In the genomic region with DNA sequence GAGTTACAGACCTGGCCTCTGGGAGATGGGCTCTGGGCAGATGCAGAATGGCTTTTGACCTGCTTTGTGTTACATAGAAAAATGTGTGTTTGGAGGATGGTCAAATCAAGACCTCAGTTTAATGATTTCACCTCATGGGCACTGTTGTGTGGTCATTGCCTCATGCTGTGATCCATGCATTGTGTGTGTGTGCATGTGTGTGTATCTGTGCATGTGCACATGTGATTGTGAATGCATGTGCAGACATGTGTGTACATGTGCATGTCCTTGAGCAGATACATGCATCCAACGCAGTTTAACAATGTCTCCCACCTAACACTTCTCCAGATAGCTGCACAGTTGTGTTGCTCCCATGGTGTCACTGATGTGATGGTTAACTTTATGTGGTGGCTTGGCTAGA, we compare ENCODE assay signal across 14 cellular contexts.
"Had no signal": no experiment of that assay in that cellular context is flagged by ENCODE, and none has a peak within 500 bp of the region (broad histone marks: within the 10 kb centered on the region; RNA-seq: fewer than 3 reads in every experiment).

No MANE protein-coding gene starts in this region.

- H3K27ac ChIP-seq: pancreas, upper lobe of right lung had no signal

- H3K4me3 Mint-ChIP-seq: activated CD8-positive, alpha-beta T cell treated with anti-CD3 and anti-CD28 coated beads for 36 hours; activated T-helper 1 cell treated with anti-CD3 and anti-CD28 coated beads, Interleukin-12 subunit alpha, Interleukin-12 subunit beta, Interleukin-2, Interleukin-4 antibody, amounts not matched to agents 30 ng/mL and 10 ng/mL and 1 ng/mL, durations not matched to agents 14 hours and 24 hours and 36 hours; central memory CD8-positive, alpha-beta T cell; neural crest cell; stimulated activated naive B cell treated with anti-CD40 and anti-IgM and Interleukin-4, amounts not matched to agents 10 μg/mL and 1 μg/mL and 100 μg/mL, for 72 hours; T-helper 1 cell treated with Interleukin-12 subunit alpha and Interleukin-12 subunit beta and Interleukin-4 antibody, amounts not matched to agents 30 μg/mL and 1 μg/mL, for 36 hours had no signal

- H3K36me3 Mint-ChIP-seq: stimulated activated naive B cell treated with anti-CD40 and anti-IgM and Interleukin-4, amounts not matched to agents 10 μg/mL and 1 μg/mL and 100 μg/mL, for 72 hours had no signal

- DNase-seq: activated CD4-positive, alpha-beta T cell treated with anti-CD3 and anti-CD28 coated beads for 4 hours; activated CD8-positive, alpha-beta T cell treated with anti-CD3 and anti-CD28 coated beads for 36 hours; activated naive CD4-positive, alpha-beta T cell; foreskin melanocyte; heart right ventricle; islet precursor cell; left lung; pancreas; stimulated activated naive B cell treated with anti-CD40 and anti-IgM and Interleukin-4, amounts not matched to agents 10 μg/mL and 1 μg/mL and 100 μg/mL, for 72 hours; upper lobe of right lung had no signal

- FAIRE-seq: pancreas had no signal

- H3K4me1 Mint-ChIP-seq: central memory CD8-positive, alpha-beta T cell had no signal

- H3K27ac Mint-ChIP-seq: activated CD8-positive, alpha-beta T cell treated with anti-CD3 and anti-CD28 coated beads for 36 hours; activated T-helper 1 cell treated with anti-CD3 and anti-CD28 coated beads, Interleukin-12 subunit alpha, Interleukin-12 subunit beta, Interleukin-2, Interleukin-4 antibody, amounts not matched to agents 30 ng/mL and 10 ng/mL and 1 ng/mL, durations not matched to agents 14 hours and 24 hours and 36 hours; T-helper 1 cell treated with Interleukin-12 subunit alpha and Interleukin-12 subunit beta and Interleukin-4 antibody, amounts not matched to agents 30 μg/mL and 1 μg/mL, for 36 hours had no signal

- H3K4me3 ChIP-seq: heart right ventricle, left lung, pancreas, upper lobe of right lung had no signal

- H3K27me3 ChIP-seq: heart right ventricle, left lung, pancreas, upper lobe of right lung had no signal

- H3K9me3 ChIP-seq: left lung, pancreas, upper lobe of right lung had no signal

- H3K9me3 Mint-ChIP-seq: activated CD8-positive, alpha-beta T cell treated with anti-CD3 and anti-CD28 coated beads for 36 hours; activated T-helper 1 cell treated with anti-CD3 and anti-CD28 coated beads, Interleukin-12 subunit alpha, Interleukin-12 subunit beta, Interleukin-2, Interleukin-4 antibody, amounts not matched to agents 30 ng/mL and 10 ng/mL and 1 ng/mL, durations not matched to agents 14 hours and 24 hours and 36 hours; central memory CD8-positive, alpha-beta T cell; stimulated activated naive B cell treated with anti-CD40 and anti-IgM and Interleukin-4, amounts not matched to agents 10 μg/mL and 1 μg/mL and 100 μg/mL, for 72 hours; T-helper 1 cell treated with Interleukin-12 subunit alpha and Interleukin-12 subunit beta and Interleukin-4 antibody, amounts not matched to agents 30 μg/mL and 1 μg/mL, for 36 hours had no signal

- H3K36me3 ChIP-seq: heart right ventricle, left lung, pancreas, upper lobe of right lung had no signal

- ATAC-seq: activated CD8-positive, alpha-beta T cell treated with anti-CD3 and anti-CD28 coated beads for 36 hours; stimulated activated naive B cell treated with anti-CD40 and anti-IgM and Interleukin-4, amounts not matched to agents 10 μg/mL and 1 μg/mL and 100 μg/mL, for 72 hours had no signal
